In genomic region chr7:117793496-117793895, GRCh38 we compare ENCODE assay signal across 15 cellular contexts.
DNase-seq lines count a peak whose midpoint lies in the region; ATAC-seq, FAIRE-seq and TF ChIP-seq lines count a peak whose summit lies in the region.
"Had no signal": no experiment of that assay in that cellular context is flagged by ENCODE, and none has a peak within 500 bp of the region (broad histone marks: within the 10 kb centered on the region; RNA-seq: fewer than 3 reads in every experiment).

No MANE protein-coding gene starts in this region.

- DNase-seq in GM12892 (ENCODE audit: insufficient read length) (no peak), K562 (ENCODE audit: extremely low read depth in 1 of 4, low spot score in 3 of 4) (no peak), pons (ENCODE audit: low spot score) (peak; percentile 36), GM19240 (ENCODE audit: insufficient read length, low spot score) (no peak), HAP-1 (ENCODE audit: low spot score in 2 of 2) (no peak)
- DNase-seq: C1 segment of cervical spinal cord, DND-41, NCI-H1417 treated with DMSO at 0.1 percent for 48 hours, NCI-H1930, NCI-H69, SIG-M5 had no signal

- no TSS peak for BruUV-seq in K562 (replicated peaks; lab: Mats Ljungman, UMichigan)

- H3K27me3 ChIP-seq in K562 (ENCODE audit: control insufficient read depth in 2 of 2, insufficient read depth in 2 of 2, low read length in 2 of 2), result no peaks in the 10 kb centered on the region
- H3K27me3 ChIP-seq in HAP-1 (ENCODE audit: low read depth), result no peaks in the 10 kb centered on the region

- peak overlapping the region; percentile 52 for H2AFZ ChIP-seq in K562 (ENCODE audit: low read depth, low read length)

- H3K36me3 ChIP-seq in K562 (ENCODE audit: control insufficient read depth, insufficient read depth, low read length) (no peaks in the 10 kb centered on the region), HAP-1 (replicated peaks) (no peaks in the 10 kb centered on the region)

- CTCF ChIA-PET in K562 (lab: Yijun Ruan, JAX; ENCODE audit: low intra/inter-chr PET ratio), result no interaction called here

- H3K9me3 ChIP-seq in K562 (replicated peaks; ENCODE audit: control insufficient read depth, insufficient read depth, low read depth, low read length) (no peaks in the 10 kb centered on the region), HAP-1 (no peaks in the 10 kb centered on the region)
- H3K9me3 ChIP-seq: A549 had no signal

- H3K4me1 ChIP-seq in K562 (replicated peaks in 1 of 2; ENCODE audit: control insufficient read depth in 2 of 2, insufficient read depth in 2 of 2, low read length in 2 of 2) (peaks cover 15 to 35% of the 10 kb centered on the region in 2 experiments; a peak in 4 of 5 replicates), HAP-1 (no peaks in the 10 kb centered on the region)
- H3K4me1 ChIP-seq: A549 had no signal

- FAIRE-seq in GM12892 (lab: Jason Lieb, UNC), result peak; percentile 51
- FAIRE-seq in K562 (lab: Jason Lieb, UNC), result no peak
- FAIRE-seq: A549, G401.6 had no signal

- no peak overlapping the region for H3K4me2 ChIP-seq in K562 (ENCODE audit: insufficient read depth, low read length)
- H3K4me2 ChIP-seq: A549 had no signal

- POLR2A ChIA-PET in K562 (lab: Yijun Ruan, JAX), result interaction anchor here (0.6 to 2.1 kb wide), 4 partner anchors 12 to 292 kb away, joined by 3 to 8 read pairs (median 4); no protein-coding TSS in a partner anchor

- H4K20me1 ChIP-seq in K562 (replicated peaks; ENCODE audit: control insufficient read depth, insufficient read depth, low read length), result no peaks in the 10 kb centered on the region

- no peaks in the 10 kb centered on the region for H3K9me1 ChIP-seq in K562 (ENCODE audit: control insufficient read depth, insufficient read depth, low read length)

- intact Hi-C loops in K562 (cut with micrococcal nuclease), result loop anchor here (2.0 to 10.0 kb wide), 2 partner anchors 43 to 839 kb away; partner anchors contain the start of gene ST7

- TF ChIP-seq EP300 in K562 (IDR thresholded peaks at IDR 0.05; ENCODE audit: low read length), result no peak

- 84% methylated on average over 3 of the region's 3 CpGs for WGBS in K562 (ENCODE audit: insufficient coverage, low coverage, missing lambda C conversion rate)

- no peak overlapping the region for H3K27ac ChIP-seq in K562 (ENCODE audit: extremely low read depth, low read depth, low read length)
- H3K27ac ChIP-seq: A549 had no signal

- no peak overlapping the region for H3K9ac ChIP-seq in K562 (ENCODE audit: insufficient read depth in 1 of 2, low read depth in 2 of 2, low read length in 2 of 2)

- H3K4me3 ChIP-seq in K562 (no peak overlapping the region), HAP-1 (no peak overlapping the region)
- H3K4me3 ChIP-seq: A549 had no signal

- no peak for TF ChIP-seq RAD21 in K562 (CRISPR knock-in tag; conservative IDR thresholded peaks at IDR 0.05 in 1 of 2, IDR thresholded peaks at IDR 0.05 in 1 of 2)

- ATAC-seq in K562, result no peak
- peak; percentile 38 for ATAC-seq in esophagus mucosa
- ATAC-seq in GM21390 (IDR thresholded peaks at IDR 0.05; ENCODE audit: unreplicated experiment), result no peak
- ATAC-seq: A549 had no signal

- H3K79me2 ChIP-seq in K562 (ENCODE audit: control insufficient read depth, insufficient read depth, low read length), result no peaks in the 10 kb centered on the region

- TF ChIP-seq CTCF in K562 (IDR thresholded peaks at IDR 0.05 in 2 of 3, conservative IDR thresholded peaks at IDR 0.05 in 1 of 3; ENCODE audit: insufficient read depth in 2 of 3, low read depth in 1 of 3, low read length in 3 of 3), result no peak

- in situ Hi-C loops in K562 (cut with MboI), result no loop called here
- in situ Hi-C loops in HAP-1 (cut with MboI; ENCODE audit: low sequenced_read_pairs), result no loop called here

- TF ChIP-seq POLR2A in GM12892 (IDR thresholded peaks at IDR 0.05; ENCODE audit: low read depth, low read length) (no peak), K562 (conservative IDR thresholded peaks at IDR 0.05) (no peak)

TF ChIP-seq in K562, 482 proteins besides CTCF, POLR2A, EP300 and RAD21:
- TF ChIP-seq ZNF431 (CRISPR knock-in tag; IDR thresholded peaks at IDR 0.05), result no peak
- TF ChIP-seq, protein P1, sequence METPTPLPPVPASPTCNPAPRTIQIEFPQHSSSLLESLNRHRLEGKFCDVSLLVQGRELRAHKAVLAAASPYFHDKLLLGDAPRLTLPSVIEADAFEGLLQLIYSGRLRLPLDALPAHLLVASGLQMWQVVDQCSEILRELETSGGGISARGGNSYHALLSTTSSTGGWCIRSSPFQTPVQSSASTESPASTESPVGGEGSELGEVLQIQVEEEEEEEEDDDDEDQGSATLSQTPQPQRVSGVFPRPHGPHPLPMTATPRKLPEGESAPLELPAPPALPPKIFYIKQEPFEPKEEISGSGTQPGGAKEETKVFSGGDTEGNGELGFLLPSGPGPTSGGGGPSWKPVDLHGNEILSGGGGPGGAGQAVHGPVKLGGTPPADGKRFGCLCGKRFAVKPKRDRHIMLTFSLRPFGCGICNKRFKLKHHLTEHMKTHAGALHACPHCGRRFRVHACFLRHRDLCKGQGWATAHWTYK (CRISPR knock-in tag; IDR thresholded peaks at IDR 0.05), result no peak
- no peak for TF ChIP-seq TAF1 (IDR thresholded peaks at IDR 0.05; ENCODE audit: control insufficient read depth, extremely low read depth, insufficient read depth, low read length, severe bottlenecking)
- TF ChIP-seq GABPA (tag; conservative IDR thresholded peaks at IDR 0.05; ENCODE audit: low read depth), result no peak
- TF ChIP-seq JUNB (CRISPR knock-in tag; conservative IDR thresholded peaks at IDR 0.05), result no peak
- no peak for TF ChIP-seq SOX6 (IDR thresholded peaks at IDR 0.05)
- no peak for TF ChIP-seq TGIF2 (CRISPR knock-in tag; IDR thresholded peaks at IDR 0.05)
- TF ChIP-seq HDAC1 (IDR thresholded peaks at IDR 0.05), result no peak
- no peak for TF ChIP-seq PHTF2 (CRISPR knock-in tag; IDR thresholded peaks at IDR 0.05)
- TF ChIP-seq, protein P2, sequence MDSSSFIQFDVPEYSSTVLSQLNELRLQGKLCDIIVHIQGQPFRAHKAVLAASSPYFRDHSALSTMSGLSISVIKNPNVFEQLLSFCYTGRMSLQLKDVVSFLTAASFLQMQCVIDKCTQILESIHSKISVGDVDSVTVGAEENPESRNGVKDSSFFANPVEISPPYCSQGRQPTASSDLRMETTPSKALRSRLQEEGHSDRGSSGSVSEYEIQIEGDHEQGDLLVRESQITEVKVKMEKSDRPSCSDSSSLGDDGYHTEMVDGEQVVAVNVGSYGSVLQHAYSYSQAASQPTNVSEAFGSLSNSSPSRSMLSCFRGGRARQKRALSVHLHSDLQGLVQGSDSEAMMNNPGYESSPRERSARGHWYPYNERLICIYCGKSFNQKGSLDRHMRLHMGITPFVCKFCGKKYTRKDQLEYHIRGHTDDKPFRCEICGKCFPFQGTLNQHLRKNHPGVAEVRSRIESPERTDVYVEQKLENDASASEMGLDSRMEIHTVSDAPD (CRISPR knock-in tag; IDR thresholded peaks at IDR 0.05), result no peak
